24 cellular contexts compared by ENCODE assay signal in the genomic region with DNA sequence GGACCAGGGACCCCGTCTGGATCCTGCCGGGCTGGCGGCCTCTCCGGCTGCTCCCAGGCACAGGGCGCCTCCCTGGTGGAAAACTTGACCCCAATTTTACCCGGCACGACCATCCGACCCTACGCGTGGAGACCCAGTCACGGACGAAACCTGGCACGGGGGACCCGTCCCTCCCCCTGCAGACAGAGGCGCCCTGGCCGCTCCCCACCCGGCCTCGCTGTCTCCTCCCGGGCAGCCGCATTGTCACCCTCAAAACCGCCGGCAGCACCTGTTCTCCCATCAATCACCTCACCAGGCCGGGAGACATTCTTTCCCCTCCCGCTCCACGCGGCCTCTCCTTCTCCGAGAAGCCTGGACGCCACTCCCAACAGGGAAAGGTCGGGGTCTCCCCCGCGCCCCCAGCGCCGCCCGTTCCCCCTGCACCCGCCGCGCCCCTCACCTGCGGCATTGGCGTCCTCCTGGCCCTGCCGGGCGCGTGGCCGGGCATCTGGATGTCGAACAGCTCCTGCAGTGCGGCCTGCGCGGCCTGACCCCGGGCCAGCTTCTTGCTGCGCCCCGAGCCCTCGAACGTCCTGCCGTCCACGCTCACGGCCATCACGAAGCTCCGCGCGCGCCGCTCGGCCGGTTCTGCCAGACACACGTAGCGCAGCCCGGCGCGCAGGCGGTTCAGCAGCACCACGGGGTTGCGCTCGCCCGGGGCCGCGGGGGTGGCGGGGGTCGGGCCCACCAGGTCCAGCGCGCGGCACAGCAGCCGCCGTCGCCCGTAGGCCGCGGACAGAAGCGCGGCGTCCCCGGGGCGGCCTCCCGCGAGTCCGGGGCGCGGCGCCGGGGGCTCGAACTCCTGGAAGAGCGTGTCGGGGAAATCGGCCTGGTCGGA.
"Had no signal": no experiment of that assay in that cellular context is flagged by ENCODE, and none has a peak within 500 bp of the region (broad histone marks: within the 10 kb centered on the region; RNA-seq: fewer than 3 reads in every experiment).

No MANE protein-coding gene starts in this region.

- H3K4me1 ChIP-seq: adrenal gland, ascending aorta, heart right ventricle, left lung, psoas muscle, stomach had no signal

- H3K27ac ChIP-seq: adrenal gland, ascending aorta, brain microvascular endothelial cell, heart right ventricle, left lung, ovary, psoas muscle, stomach, suprapubic skin, transverse colon had no signal

- ATAC-seq: activated CD4-positive, alpha-beta T cell treated with anti-CD3 and anti-CD28 coated beads for 36 hours; effector memory CD8-positive, alpha-beta T cell; heart right ventricle; left lung; naive thymus-derived CD8-positive, alpha-beta T cell; psoas muscle; right cardiac atrium had no signal

- H3K36me3 ChIP-seq: adrenal gland, ascending aorta, brain microvascular endothelial cell, heart right ventricle, left lung, ovary, stomach, suprapubic skin, transverse colon had no signal

- H3K9me3 Mint-ChIP-seq: activated B cell treated with CpG ODN at 0.5 μM for 24 hours; activated CD4-positive, alpha-beta memory T cell treated with anti-CD3 and anti-CD28 coated beads for 36 hours; activated T-helper 2 cell treated with anti-CD3 and anti-CD28 coated beads, Interferon-gamma antibody, Interleukin-2, Interleukin-4, amounts not matched to agents 10 μg/mL and 5 μg/mL and 100 μg/mL, durations not matched to agents 14 hours and 24 hours and 36 hours; effector memory CD8-positive, alpha-beta T cell; mesothelial cell of epicardium; T-helper 1 cell treated with Interleukin-12 subunit alpha and Interleukin-12 subunit beta and Interleukin-4 antibody, amounts not matched to agents 30 μg/mL and 1 μg/mL, for 36 hours had no signal

- DNase-seq: activated B cell treated with CpG ODN at 0.5 μM for 24 hours; activated CD4-positive, alpha-beta memory T cell treated with anti-CD3 and anti-CD28 coated beads for 36 hours; activated CD4-positive, alpha-beta T cell treated with anti-CD3 and anti-CD28 coated beads for 36 hours; activated naive CD4-positive, alpha-beta T cell; activated T-cell treated with anti-CD3 and anti-CD28 coated beads, Interleukin-2, amount 50 U/mL, for 1 hour; brain microvascular endothelial cell; central memory CD4-positive, alpha-beta T cell; effector memory CD8-positive, alpha-beta T cell; heart right ventricle; left lung; naive thymus-derived CD8-positive, alpha-beta T cell; ovary; psoas muscle; stimulated activated CD4-positive, alpha-beta T cell treated with anti-CD3 and anti-CD28 coated beads, Interleukin-4, amount 100 ng/mL, for 4 hours; stomach; transverse colon had no signal

- H3K4me3 Mint-ChIP-seq: activated B cell treated with CpG ODN at 0.5 μM for 24 hours; activated CD4-positive, alpha-beta memory T cell treated with anti-CD3 and anti-CD28 coated beads for 36 hours; activated CD4-positive, alpha-beta T cell treated with anti-CD3 and anti-CD28 coated beads for 36 hours; activated naive CD8-positive, alpha-beta T cell; effector memory CD8-positive, alpha-beta T cell; mesothelial cell of epicardium; naive thymus-derived CD8-positive, alpha-beta T cell; T-helper 1 cell treated with Interleukin-12 subunit alpha and Interleukin-12 subunit beta and Interleukin-4 antibody, amounts not matched to agents 30 μg/mL and 1 μg/mL, for 36 hours had no signal

- H3K27ac Mint-ChIP-seq: activated B cell treated with CpG ODN at 0.5 μM for 24 hours; activated CD4-positive, alpha-beta memory T cell treated with anti-CD3 and anti-CD28 coated beads for 36 hours; activated CD4-positive, alpha-beta T cell treated with anti-CD3 and anti-CD28 coated beads for 36 hours; activated naive CD8-positive, alpha-beta T cell; activated T-helper 2 cell treated with anti-CD3 and anti-CD28 coated beads, Interferon-gamma antibody, Interleukin-2, Interleukin-4, amounts not matched to agents 10 μg/mL and 5 μg/mL and 100 μg/mL, durations not matched to agents 14 hours and 24 hours and 36 hours; naive thymus-derived CD8-positive, alpha-beta T cell; T-helper 1 cell treated with Interleukin-12 subunit alpha and Interleukin-12 subunit beta and Interleukin-4 antibody, amounts not matched to agents 30 μg/mL and 1 μg/mL, for 36 hours had no signal

- H3K36me3 Mint-ChIP-seq: activated CD4-positive, alpha-beta memory T cell treated with anti-CD3 and anti-CD28 coated beads for 36 hours; activated naive CD8-positive, alpha-beta T cell; mesothelial cell of epicardium; naive thymus-derived CD8-positive, alpha-beta T cell had no signal

- H3K9me3 ChIP-seq: adrenal gland, ascending aorta, heart right ventricle, left lung, ovary, psoas muscle, suprapubic skin, transverse colon had no signal

- H3K27me3 ChIP-seq: ascending aorta, brain microvascular endothelial cell, ovary, transverse colon had no signal

- H3K4me3 ChIP-seq: adrenal gland, ascending aorta, heart right ventricle, left lung, ovary, psoas muscle, stomach, suprapubic skin, transverse colon had no signal
